ENCODE assay signal across 23 cellular contexts in the genomic region with DNA sequence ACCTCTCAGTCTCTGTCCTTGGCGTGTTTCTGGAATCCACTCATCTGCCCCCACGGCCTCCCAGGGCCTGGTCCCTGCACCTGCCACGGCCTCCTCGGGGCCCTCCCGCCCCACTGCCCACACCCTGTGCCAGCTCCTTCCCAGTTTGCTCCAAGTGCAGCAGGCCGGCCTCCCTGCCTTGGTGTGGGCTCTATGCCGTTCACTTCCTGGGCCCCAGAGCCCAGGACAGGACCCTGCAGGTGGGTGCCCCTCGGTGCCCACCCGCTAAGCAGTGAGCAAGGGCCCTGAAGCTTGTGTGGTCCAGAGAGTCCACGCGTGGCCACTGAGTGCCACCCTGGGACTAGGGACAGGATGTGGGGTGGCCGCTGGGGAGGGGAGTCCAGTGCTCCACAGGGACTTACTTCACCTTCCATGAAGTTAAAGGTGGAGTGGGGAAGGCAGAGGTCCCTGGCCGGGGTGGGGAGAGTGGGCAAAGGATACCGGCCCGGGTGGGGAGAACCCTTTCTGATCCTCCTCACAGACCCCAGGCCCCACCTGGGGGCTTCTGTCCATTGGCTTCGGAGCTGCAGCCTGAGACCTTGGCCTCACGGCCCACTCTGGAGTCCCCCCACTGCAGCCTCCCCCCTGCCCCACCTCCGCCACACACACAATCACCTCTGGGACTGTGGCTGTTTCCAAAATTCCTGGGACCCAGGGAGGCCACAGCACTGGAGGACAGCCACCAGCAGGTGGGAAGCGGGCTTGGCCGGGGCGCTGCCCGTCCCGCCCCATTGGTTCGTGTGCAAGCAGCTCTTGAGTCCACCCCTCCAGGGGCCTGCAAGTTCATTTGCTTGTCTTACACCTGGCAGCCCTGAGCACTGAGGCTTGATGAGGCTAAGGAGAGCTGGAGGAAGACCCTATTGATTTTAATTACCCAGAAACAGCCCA.
A peak's percentile ranks its signal among the peaks of the same experiment; 100 is the strongest.
DNase-seq lines count a peak whose midpoint lies in the region; ATAC-seq, FAIRE-seq and TF ChIP-seq lines count a peak whose summit lies in the region.
"Had no signal": no experiment of that assay in that cellular context is flagged by ENCODE, and none has a peak within 500 bp of the region (broad histone marks: within the 10 kb centered on the region; RNA-seq: fewer than 3 reads in every experiment).

No MANE protein-coding gene starts in this region.

- ATAC-seq in WTC11: no peak

- no peaks in the 10 kb centered on the region for H3K36me3 Mint-ChIP-seq in CD14-positive monocyte
- peaks cover 5% of the 10 kb centered on the region; the same call in 1 of the 2 replicates for H3K36me3 Mint-ChIP-seq in WTC11
- H3K36me3 Mint-ChIP-seq: CD8-positive, alpha-beta memory T cell; IgD-negative memory B cell had no signal

- no peaks in the 10 kb centered on the region for H3K27me3 ChIP-seq in H7 (ENCODE audit: control insufficient read depth, insufficient read depth, low read length)

- H3K27ac Mint-ChIP-seq in CD14-positive monocyte (no peak overlapping the region), WTC11 (no peak overlapping the region)
- H3K27ac Mint-ChIP-seq: CD8-positive, alpha-beta memory T cell; IgD-negative memory B cell had no signal

- no peak for TF ChIP-seq CTCF in CD14-positive monocyte (IDR thresholded peaks at IDR 0.05)
- no peak for TF ChIP-seq CTCF in kidney (IDR thresholded peaks at IDR 0.05; ENCODE audit: borderline replicate concordance, extremely low read depth, insufficient read depth)
- no peak for TF ChIP-seq CTCF in WTC11 (IDR thresholded peaks at IDR 0.05)

- H3K4me1 Mint-ChIP-seq in CD14-positive monocyte (no peaks in the 10 kb centered on the region), WTC11 (peaks cover 5% of the 10 kb centered on the region)
- H3K4me1 Mint-ChIP-seq: CD8-positive, alpha-beta memory T cell; IgD-negative memory B cell had no signal

- DNase-seq in CD14-positive monocyte (ENCODE audit: low spot score) (peak; percentile 28), H7 (peak; percentile 46), kidney (peak; percentile 62), posterior vena cava (ENCODE audit: low spot score) (peak; percentile 74), mucosa of gallbladder (ENCODE audit: low spot score) (no peak), WTC11 (ENCODE audit: low spot score) (no peak), occipital lobe (lab: John Stamatoyannopoulos, UW) (no peak)
- DNase-seq: ACHN; C1 segment of cervical spinal cord; Calu3; CD8-positive, alpha-beta memory T cell; GOT3; Karpas-422; MV-4-11; NCI-H1105 treated with DMSO at 0.1 percent for 48 hours; NCI-H2029 treated with DMSO at 0.1 percent for 48 hours; NCI-H226; NCI-H510A treated with DMSO at 0.1 percent for 48 hours; NCI-H748 treated with DMSO at 0.1 percent for 48 hours had no signal

- H3K4me3 ChIP-seq in H7 (ENCODE audit: insufficient read depth, low read depth, low read length): no peak overlapping the region
- no peak overlapping the region for H3K4me3 ChIP-seq in kidney (ENCODE audit: low read length in 2 of 2)

- intact Hi-C loops in CD14-positive monocyte (cut with micrococcal nuclease) (no loop called here), kidney (cut with DNase I) (no loop called here), posterior vena cava (cut with DNase I) (no loop called here)

- H3K36me3 ChIP-seq in H7 (replicated peaks; ENCODE audit: control insufficient read depth, insufficient read depth, low read length) (no peaks in the 10 kb centered on the region), kidney (ENCODE audit: control insufficient read depth in 1 of 2, insufficient read depth in 2 of 2, low read length in 2 of 2) (no peaks in the 10 kb centered on the region)

- CTCF ChIA-PET in WTC11 (lab: Charles Lee): interaction anchor here (0.7 to 1.0 kb wide), 2 partner anchors 47 to 116 kb away, joined by 3 read pairs; no protein-coding TSS in a partner anchor

- no peak for FAIRE-seq in kidney (lab: Jason Lieb, UNC)
- FAIRE-seq: G401.6, GM12892 had no signal

- peaks cover 0 to 3% of the 10 kb centered on the region in 2 donors for H3K9me3 ChIP-seq in kidney (ENCODE audit: control insufficient read depth in 1 of 2, low read length in 2 of 2)

- no peak overlapping the region for H3K27ac ChIP-seq in kidney (ENCODE audit: low read depth in 2 of 2, low read length in 2 of 2)
- H3K27ac ChIP-seq: RWPE1 had no signal

- H3K9ac ChIP-seq in kidney (ENCODE audit: low read length in 2 of 2): no peak overlapping the region

- H3K9me3 Mint-ChIP-seq in CD14-positive monocyte: peaks cover 0 to 13% (median 6%) of the 10 kb centered on the region in 7 donors
- H3K9me3 Mint-ChIP-seq in WTC11: peaks cover 15% of the 10 kb centered on the region

- H3K27me3 Mint-ChIP-seq in CD14-positive monocyte (ENCODE audit: low read depth in 3 of 3) (peaks cover 12 to 17% (median 12%) of the 10 kb centered on the region in 3 donors), WTC11 (ENCODE audit: low read depth) (peaks cover 5% of the 10 kb centered on the region)

- no peaks in the 10 kb centered on the region for H3K4me1 ChIP-seq in kidney (ENCODE audit: control insufficient read depth in 1 of 2, insufficient read depth in 1 of 2, low read depth in 1 of 2, low read length in 2 of 2)

- POLR2A ChIA-PET in WTC11 (lab: Charles Lee): no interaction called here

- H3K4me3 Mint-ChIP-seq in CD14-positive monocyte: no peak overlapping the region
- H3K4me3 Mint-ChIP-seq in WTC11: no peak overlapping the region
- H3K4me3 Mint-ChIP-seq: CD8-positive, alpha-beta memory T cell had no signal

TF ChIP-seq in WTC11, 78 proteins besides CTCF, POLR2A, EP300 and RAD21:
- TF ChIP-seq ZNF532 (CRISPR knock-in tag; IDR thresholded peaks at IDR 0.05; ENCODE audit: borderline replicate concordance) (no peak), KAT7 (CRISPR knock-in tag; IDR thresholded peaks at IDR 0.05; ENCODE audit: borderline replicate concordance) (no peak), ZNF138 (CRISPR knock-in tag; conservative IDR thresholded peaks at IDR 0.05) (no peak), ZMAT4 (CRISPR knock-in tag; IDR thresholded peaks at IDR 0.05) (no peak), CBFB (CRISPR knock-in tag; IDR thresholded peaks at IDR 0.05; ENCODE audit: low read depth) (no peak), TEAD1 (CRISPR knock-in tag; IDR thresholded peaks at IDR 0.05) (no peak), ZNF423 (CRISPR knock-in tag; IDR thresholded peaks at IDR 0.05) (no peak), MAX (CRISPR knock-in tag; IDR thresholded peaks at IDR 0.05) (no peak), PRRX2 (CRISPR knock-in tag; IDR thresholded peaks at IDR 0.05) (no peak)
- TF ChIP-seq, protein P1, sequence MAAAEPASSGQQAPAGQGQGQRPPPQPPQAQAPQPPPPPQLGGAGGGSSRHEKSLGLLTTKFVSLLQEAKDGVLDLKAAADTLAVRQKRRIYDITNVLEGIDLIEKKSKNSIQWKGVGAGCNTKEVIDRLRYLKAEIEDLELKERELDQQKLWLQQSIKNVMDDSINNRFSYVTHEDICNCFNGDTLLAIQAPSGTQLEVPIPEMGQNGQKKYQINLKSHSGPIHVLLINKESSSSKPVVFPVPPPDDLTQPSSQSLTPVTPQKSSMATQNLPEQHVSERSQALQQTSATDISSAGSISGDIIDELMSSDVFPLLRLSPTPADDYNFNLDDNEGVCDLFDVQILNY (CRISPR knock-in tag; IDR thresholded peaks at IDR 0.05): no peak

Comparison
In these comparisons a context has a peak if more than half of its experiments do, and no peak if none do; other contexts are left out.
1. DNase-seq: peak in CD14-positive monocyte (single experiment), H7 (single experiment), kidney (single experiment) and posterior vena cava (single experiment); none in mucosa of gallbladder (single experiment), WTC11 (single experiment) and occipital lobe (single experiment).